21 cellular contexts compared by ENCODE assay signal in the genomic region with DNA sequence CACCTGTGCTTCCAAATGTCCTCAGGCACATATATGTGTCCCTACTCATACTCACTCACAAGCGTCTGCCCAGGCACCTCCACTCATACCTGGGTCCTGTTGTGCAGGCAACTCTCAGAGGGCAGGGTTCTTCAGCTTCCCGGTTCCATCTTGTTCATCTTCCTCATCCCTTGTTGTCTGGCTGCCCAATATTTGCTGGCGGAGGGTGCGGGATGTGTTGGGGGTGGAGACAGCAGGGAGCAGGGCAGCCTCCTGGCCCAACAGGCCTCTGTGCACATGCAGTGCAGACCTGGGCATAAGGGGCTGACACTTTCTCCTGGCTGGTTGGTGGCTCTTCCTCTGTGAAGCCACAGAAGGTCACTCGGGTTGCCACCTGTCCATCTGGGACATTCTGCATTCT. TPM values are rescaled to one million over a fixed set of nuclear protein-coding genes. Genes with fewer than 3 reads are reported as not detected.
DNase-seq lines count a peak whose midpoint lies in the region; ATAC-seq and TF ChIP-seq lines count a peak whose summit lies in the region.
"Had no signal": no experiment of that assay in that cellular context is flagged by ENCODE, and none has a peak within 500 bp of the region (broad histone marks: within the 10 kb centered on the region; RNA-seq: fewer than 3 reads in every experiment).

No MANE protein-coding gene starts in this region.

- peaks cover 51% of the 10 kb centered on the region for H3K4me1 Mint-ChIP-seq in T-helper 1 cell treated with Interleukin-12 subunit alpha and Interleukin-12 subunit beta and Interleukin-4 antibody, amounts not matched to agents 30 μg/mL and 1 μg/mL, for 36 hours (ENCODE audit: low read depth)
- H3K4me1 Mint-ChIP-seq in activated B cell treated with CpG ODN at 0.5 μM for 24 hours (peaks cover 56% of the 10 kb centered on the region), memory B cell (peaks cover 43% of the 10 kb centered on the region)

- no peak for DNase-seq in T-helper 1 cell
- peak; percentile 2 for DNase-seq in AG08396 (ENCODE audit: low spot score)
- no peak for DNase-seq in activated B cell treated with CpG ODN at 0.5 μM for 24 hours
- no peak for DNase-seq in memory B cell (ENCODE audit: low spot score in 2 of 2)
- DNase-seq: activated effector memory CD4-positive, alpha-beta T cell treated with anti-CD3 and anti-CD28 coated beads, Interleukin-2, amount 50 U/mL, for 16 hours; BE2C; central memory CD4-positive, alpha-beta T cell; effector memory CD4-positive, alpha-beta T cell; esophagus squamous epithelium; mesenchymal stem cell; NCI-H1092; NCI-H2081; nephron progenitor cell; stimulated activated CD4-positive, alpha-beta T cell treated with anti-CD3 and anti-CD28 coated beads, Interleukin-1b, Interleukin-23, amount 100 ng/mL, for 48 hours; stimulated activated naive CD8-positive, alpha-beta T cell treated with anti-CD3 and anti-CD28 coated beads, Interleukin-15, Interleukin-2, amounts not matched to agents 100 U/mL and 50 U/mL, for 24 hours; transverse colon had no signal

- POLR2A ChIA-PET in activated B cell treated with CpG ODN at 0.5 μM for 24 hours (lab: Charles Lee), result no interaction called here

- TF ChIP-seq CTCF in activated B cell treated with CpG ODN at 0.5 μM for 24 hours (IDR thresholded peaks at IDR 0.05), result no peak

- no peaks in the 10 kb centered on the region for H3K27me3 Mint-ChIP-seq in T-helper 1 cell treated with Interleukin-12 subunit alpha and Interleukin-12 subunit beta and Interleukin-4 antibody, amounts not matched to agents 30 μg/mL and 1 μg/mL, for 36 hours (ENCODE audit: low read depth)
- H3K27me3 Mint-ChIP-seq in activated B cell treated with CpG ODN at 0.5 μM for 24 hours, result no peaks in the 10 kb centered on the region
- no peaks in the 10 kb centered on the region for H3K27me3 Mint-ChIP-seq in memory B cell

- no peak overlapping the region for H3K4me3 Mint-ChIP-seq in T-helper 1 cell treated with Interleukin-12 subunit alpha and Interleukin-12 subunit beta and Interleukin-4 antibody, amounts not matched to agents 30 μg/mL and 1 μg/mL, for 36 hours
- H3K4me3 Mint-ChIP-seq in activated B cell treated with CpG ODN at 0.5 μM for 24 hours, result no peak overlapping the region
- no peak overlapping the region for H3K4me3 Mint-ChIP-seq in memory B cell
- H3K4me3 Mint-ChIP-seq: nephron progenitor cell had no signal

- no peaks in the 10 kb centered on the region for H3K9me3 Mint-ChIP-seq in T-helper 1 cell treated with Interleukin-12 subunit alpha and Interleukin-12 subunit beta and Interleukin-4 antibody, amounts not matched to agents 30 μg/mL and 1 μg/mL, for 36 hours
- H3K9me3 Mint-ChIP-seq in activated B cell treated with CpG ODN at 0.5 μM for 24 hours, result no peaks in the 10 kb centered on the region
- H3K9me3 Mint-ChIP-seq in memory B cell, result no peaks in the 10 kb centered on the region

- H3K36me3 Mint-ChIP-seq in T-helper 1 cell treated with Interleukin-12 subunit alpha and Interleukin-12 subunit beta and Interleukin-4 antibody, amounts not matched to agents 30 μg/mL and 1 μg/mL, for 36 hours (ENCODE audit: low read depth), result peaks cover 4% of the 10 kb centered on the region
- H3K36me3 Mint-ChIP-seq in activated B cell treated with CpG ODN at 0.5 μM for 24 hours (ENCODE audit: low read depth) (peaks cover 2% of the 10 kb centered on the region), memory B cell (no peaks in the 10 kb centered on the region)

- CTCF ChIA-PET in activated B cell treated with CpG ODN at 0.5 μM for 24 hours (lab: Charles Lee), result no interaction called here

- ATAC-seq in activated B cell treated with CpG ODN at 0.5 μM for 24 hours (ENCODE audit: low read depth) (no peak), memory B cell (ENCODE audit: low read depth) (no peak), HG02885 (IDR thresholded peaks at IDR 0.05; ENCODE audit: poor library complexity, unreplicated experiment) (no peak), HG03135 (IDR thresholded peaks at IDR 0.05; ENCODE audit: unreplicated experiment) (no peak), HG03571 (IDR thresholded peaks at IDR 0.05; ENCODE audit: unreplicated experiment) (no peak)
- ATAC-seq: Panc1; stimulated activated naive CD8-positive, alpha-beta T cell treated with anti-CD3 and anti-CD28 coated beads, Interleukin-15, Interleukin-2, amounts not matched to agents 100 U/mL and 50 U/mL, for 24 hours had no signal

- peak overlapping the region; percentile 84 for H3K27ac Mint-ChIP-seq in T-helper 1 cell treated with Interleukin-12 subunit alpha and Interleukin-12 subunit beta and Interleukin-4 antibody, amounts not matched to agents 30 μg/mL and 1 μg/mL, for 36 hours
- H3K27ac Mint-ChIP-seq in activated B cell treated with CpG ODN at 0.5 μM for 24 hours, result peak overlapping the region; percentile 31
- H3K27ac Mint-ChIP-seq in memory B cell, result peak overlapping the region; percentile 86

- intact Hi-C loops in activated B cell treated with CpG ODN at 0.5 μM for 24 hours (cut with micrococcal nuclease), result no loop called here

RNA-seq across cellular contexts. Expression of a gene that starts 32.1 kb away (rescaled TPM):
- 30.0 and 41.0 TPM in 2 replicates for total RNA-seq in activated B cell treated with CpG ODN at 0.5 μM for 24 hours

Comparison
In these comparisons a context has a peak if more than half of its experiments do, and no peak if none do; other contexts are left out.
1. H3K27ac Mint-ChIP-seq: peak in every context shown above with its lines; median percentile 86 in memory B cell; 84 in T-helper 1 cell treated with Interleukin-12 subunit alpha and Interleukin-12 subunit beta and Interleukin-4 antibody, amounts not matched to agents 30 μg/mL and 1 μg/mL, for 36 hours; 31 in activated B cell treated with CpG ODN at 0.5 μM for 24 hours.